Comparison of ENCODE assay signal across 8 cellular contexts in genomic region chr13:20525601-20526544, GRCh38. TPM values are rescaled to one million over a fixed set of nuclear protein-coding genes. Genes with fewer than 3 reads are reported as not detected.
A peak's percentile ranks its signal among the peaks of the same experiment; 100 is the strongest.
DNase-seq lines count a peak whose midpoint lies in the region; ATAC-seq and TF ChIP-seq lines count a peak whose summit lies in the region.

A gene with protein sequence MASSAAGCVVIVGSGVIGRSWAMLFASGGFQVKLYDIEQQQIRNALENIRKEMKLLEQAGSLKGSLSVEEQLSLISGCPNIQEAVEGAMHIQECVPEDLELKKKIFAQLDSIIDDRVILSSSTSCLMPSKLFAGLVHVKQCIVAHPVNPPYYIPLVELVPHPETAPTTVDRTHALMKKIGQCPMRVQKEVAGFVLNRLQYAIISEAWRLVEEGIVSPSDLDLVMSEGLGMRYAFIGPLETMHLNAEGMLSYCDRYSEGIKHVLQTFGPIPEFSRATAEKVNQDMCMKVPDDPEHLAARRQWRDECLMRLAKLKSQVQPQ (minus strand): TSS chr13:20525857. CDS start chr13:20525794, 63 bp downstream.

- peaks cover 10 to 22% of the 10 kb centered on the region in 2 experiments for H3K79me1 ChIP-seq in IMR-90 (ENCODE audit: low read depth in 1 of 2, low read length in 2 of 2)

- peak within 1 kb of the TSS; percentile 88 for H3K14ac ChIP-seq in IMR-90 (replicated peaks; ENCODE audit: low read depth, low read length)

- peak within 1 kb of the TSS; percentile 57 to 75 for H4K8ac ChIP-seq in IMR-90 (ENCODE audit: low read depth in 2 of 2, low read length in 2 of 2)

- peak within 1 kb of the TSS; percentile 62 for H3K4ac ChIP-seq in IMR-90 (ENCODE audit: low read depth, low read length)

- H3K4me1 Mint-ChIP-seq in nephron = peaks cover 10% of the 10 kb centered on the region

- no peaks in the 10 kb centered on the region for H3K9me3 Mint-ChIP-seq in nephron

- peak within 1 kb of the TSS; percentile 55; the same call in 1 of the 2 replicates for H3K18ac ChIP-seq in IMR-90 (ENCODE audit: low read depth, low read length)

- CTCF ChIA-PET in IMR-90 (lab: Yijun Ruan, JAX) = no interaction called here

- peak within 1 kb of the TSS; percentile 48 to 89 (median 74) for H3K27ac Mint-ChIP-seq in nephron

- H4K5ac ChIP-seq in IMR-90 (ENCODE audit: low read depth, low read length) = peak within 1 kb of the TSS; percentile 43; the same call in 1 of the 2 replicates

- in situ Hi-C loops in IMR-90 (cut with MboI; ENCODE audit: low sequenced_read_pairs) = no loop called here

- no peaks in the 10 kb centered on the region for H4K20me1 ChIP-seq in IMR-90 (ENCODE audit: insufficient read depth, low read length)

- H2BK120ac ChIP-seq in IMR-90 (ENCODE audit: low read depth, low read length) = peak within 1 kb of the TSS; percentile 72

- ATAC-seq in GM21447 (IDR thresholded peaks at IDR 0.05; ENCODE audit: unreplicated experiment) (peak; percentile 72), IMR-90 (ENCODE audit: low read depth) (peak; percentile 99)
- peak; percentile 86 for ATAC-seq in stimulated activated naive CD8-positive, alpha-beta T cell treated with anti-CD3 and anti-CD28 coated beads, Interleukin-15, Interleukin-2, amounts not matched to agents 100 U/mL and 50 U/mL, for 24 hours

- 2% methylated on average over 44 of the region's 89 CpGs; no CpG with 5 or more reads in 1 of the 2 experiments for WGBS in IMR-90 (ENCODE audit: extremely low coverage in 2 of 2, insufficient read length in 1 of 2), 2 experiments

- H3K36me3 ChIP-seq in IMR-90 (ENCODE audit: control insufficient read depth, insufficient read depth, low read length) = no peaks in the 10 kb centered on the region

- peak within 1 kb of the TSS; percentile 7 for H4K91ac ChIP-seq in IMR-90 (ENCODE audit: insufficient read depth, low read depth, low read length)

- TF ChIP-seq POLR2A in IMR-90 (IDR thresholded peaks at IDR 0.05; ENCODE audit: low read depth, low read length) (peak; percentile 60; the same call in 1 of the 2 replicates), Raji (IDR thresholded peaks at IDR 0.05; ENCODE audit: insufficient read depth, low read depth, low read length) (peak; percentile 63)

- TF ChIP-seq CTCF in IMR-90 (conservative IDR thresholded peaks at IDR 0.05; ENCODE audit: low read depth, low read length) (no peak), fibroblast of the aortic adventitia (IDR thresholded peaks at IDR 0.05; ENCODE audit: insufficient read depth, low read length) (no peak), nephron (IDR thresholded peaks at IDR 0.05; ENCODE audit: unreplicated experiment in 3 of 3) (no peak)

- peaks cover 37% of the 10 kb centered on the region for H3K27me3 Mint-ChIP-seq in nephron (ENCODE audit: low read depth)

- peak within 1 kb of the TSS; percentile 97 for H3K23ac ChIP-seq in IMR-90 (ENCODE audit: low read depth, low read length)

- 0 out of 2 replicates have a peak, but pooled peaks cover 2% of the 10 kb centered on the region for H3K4me1 ChIP-seq in IMR-90 (ENCODE audit: control insufficient read depth, insufficient read depth, low read length)

- H3K4me2 ChIP-seq in IMR-90 (ENCODE audit: low read depth, low read length) = peak within 1 kb of the TSS; percentile 99

- peak within 1 kb of the TSS; percentile 85 for H3K9ac ChIP-seq in IMR-90 (ENCODE audit: low read depth, low read length)

- H3K9me3 ChIP-seq in IMR-90 (ENCODE audit: control insufficient read depth, insufficient read depth, low read length) = no peaks in the 10 kb centered on the region

- peak within 1 kb of the TSS; percentile 82; the same call in 2 of the 3 replicates for H2BK15ac ChIP-seq in IMR-90 (ENCODE audit: low read depth, low read length)

- H3K4me3 ChIP-seq in IMR-90 (ENCODE audit: insufficient read depth, low read depth, low read length) (peak within 1 kb of the TSS; percentile 87), fibroblast of the aortic adventitia (ENCODE audit: low read depth, low read length) (peak within 1 kb of the TSS; percentile 80)

- intact Hi-C loops in IMR-90 (cut with micrococcal nuclease) = loop anchor here (1.0 to 5.0 kb wide), 3 partner anchors 41 to 178 kb away; partner anchors contain the start of gene IFT88

- peak; percentile 92 for DNase-seq in D341Med (ENCODE audit: low spot score)
- peak; percentile 73 for DNase-seq in IMR-90
- peak; percentile 66 for DNase-seq in activated T-helper 9 cell treated with anti-CD3 and anti-CD28 coated beads, Interleukin-2, amount 50 U/mL, for 16 hours (ENCODE audit: low read depth)
- peak; percentile 48 for DNase-seq in fibroblast of the aortic adventitia (ENCODE audit: low read depth)
- peak; percentile 75 for DNase-seq in stimulated activated naive CD8-positive, alpha-beta T cell treated with anti-CD3 and anti-CD28 coated beads, Interleukin-15, Interleukin-2, amounts not matched to agents 100 U/mL and 50 U/mL, for 24 hours

- dilution Hi-C loops in IMR-90 (cut with HindIII; ENCODE audit: low sequenced_read_pairs, unreplicated experiment) = no loop called here

- H2BK5ac ChIP-seq in IMR-90 (ENCODE audit: low read depth, low read length, poor library complexity, severe bottlenecking) = peak within 1 kb of the TSS; percentile 76

- no peak for TF ChIP-seq RAD21 in IMR-90 (IDR thresholded peaks at IDR 0.05; ENCODE audit: low read length)

- peak within 1 kb of the TSS; percentile 92 for H2AK9ac ChIP-seq in IMR-90 (replicated peaks; ENCODE audit: low read depth, low read length, poor library complexity)

- no peaks in the 10 kb centered on the region for H3K27me3 ChIP-seq in IMR-90 (ENCODE audit: control insufficient read depth, insufficient read depth, low read length)

- POLR2A ChIA-PET in IMR-90 (lab: Charles Lee; ENCODE audit: unreplicated experiment) = interaction anchor here (0.6 kb wide), 1 partner anchor 300 kb away, joined by 3 read pairs; no protein-coding TSS in a partner anchor

- H3K36me3 Mint-ChIP-seq in nephron (ENCODE audit: low read depth) = no peaks in the 10 kb centered on the region

- 0 out of 2 replicates have a peak within 1 kb of the TSS, but pooled peaks have one; percentile 8 for H2BK20ac ChIP-seq in IMR-90 (ENCODE audit: low read depth, low read length)

- BruUV-seq in IMR-90 (replicated peaks; lab: Mats Ljungman, UMichigan) = no TSS peak

- peak within 1 kb of the TSS; percentile 100 for H2AFZ ChIP-seq in IMR-90 (replicated peaks; ENCODE audit: low read length, poor library complexity)

- peak within 1 kb of the TSS; percentile 59; the same call in 1 of the 2 replicates for H3K27ac ChIP-seq in IMR-90 (ENCODE audit: insufficient read depth, low read length)

- H3K56ac ChIP-seq in IMR-90 (ENCODE audit: extremely low read depth, insufficient read depth, low read length) = peak within 1 kb of the TSS; percentile 77

- H2AK5ac ChIP-seq in IMR-90 (ENCODE audit: low read depth, low read length) = peak within 1 kb of the TSS; percentile 67

- peak within 1 kb of the TSS; percentile 81 to 89 (median 88) for H3K4me3 Mint-ChIP-seq in nephron

- H3K9me1 ChIP-seq in IMR-90 (ENCODE audit: insufficient read depth, low read length) = peaks cover 3% of the 10 kb centered on the region; the same call in 1 of the 2 replicates

TF ChIP-seq in IMR-90, 13 proteins besides CTCF, POLR2A, EP300 and RAD21:
- peak; percentile 57; the same call in 1 of the 2 replicates for TF ChIP-seq MXI1 (IDR thresholded peaks at IDR 0.05; ENCODE audit: borderline replicate concordance, low read depth, low read length)
- no peak for TF ChIP-seq FOS (IDR thresholded peaks at IDR 0.05; ENCODE audit: low read depth, low read length)
- no peak for TF ChIP-seq BHLHE40 (IDR thresholded peaks at IDR 0.05; ENCODE audit: low read depth, low read length)
- TF ChIP-seq NFE2L2 (IDR thresholded peaks at IDR 0.05; ENCODE audit: low read depth, low read length) = no peak
- TF ChIP-seq, protein P1, sequence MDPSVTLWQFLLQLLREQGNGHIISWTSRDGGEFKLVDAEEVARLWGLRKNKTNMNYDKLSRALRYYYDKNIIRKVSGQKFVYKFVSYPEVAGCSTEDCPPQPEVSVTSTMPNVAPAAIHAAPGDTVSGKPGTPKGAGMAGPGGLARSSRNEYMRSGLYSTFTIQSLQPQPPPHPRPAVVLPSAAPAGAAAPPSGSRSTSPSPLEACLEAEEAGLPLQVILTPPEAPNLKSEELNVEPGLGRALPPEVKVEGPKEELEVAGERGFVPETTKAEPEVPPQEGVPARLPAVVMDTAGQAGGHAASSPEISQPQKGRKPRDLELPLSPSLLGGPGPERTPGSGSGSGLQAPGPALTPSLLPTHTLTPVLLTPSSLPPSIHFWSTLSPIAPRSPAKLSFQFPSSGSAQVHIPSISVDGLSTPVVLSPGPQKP (IDR thresholded peaks at IDR 0.05; ENCODE audit: borderline replicate concordance, low read depth, low read length) = no peak
- TF ChIP-seq CEBPB (IDR thresholded peaks at IDR 0.05; ENCODE audit: low read depth, low read length) = no peak
- TF ChIP-seq USF2 (IDR thresholded peaks at IDR 0.05; ENCODE audit: low read depth, low read length) = no peak
- TF ChIP-seq SMC3 (IDR thresholded peaks at IDR 0.05; ENCODE audit: low read depth, low read length) = no peak
- TF ChIP-seq MAZ (IDR thresholded peaks at IDR 0.05; ENCODE audit: borderline replicate concordance, low read depth, low read length) = 0 out of 2 replicates have a peak, but pooled peaks have one; percentile 32
- TF ChIP-seq MAFK (IDR thresholded peaks at IDR 0.05; ENCODE audit: low read depth, low read length) = no peak
- TF ChIP-seq CHD1 (IDR thresholded peaks at IDR 0.05; ENCODE audit: low read depth, low read length) = no peak
- TF ChIP-seq RCOR1 (IDR thresholded peaks at IDR 0.05; ENCODE audit: insufficient replicate concordance, low read length) = no peak
- TF ChIP-seq RFX5 (IDR thresholded peaks at IDR 0.05; ENCODE audit: low read depth, low read length) = no peak

RNA-seq across cellular contexts. Expression of the gene that starts here (rescaled TPM):
- total RNA-seq in IMR-90 (2012; rRNA removed) (10.6 and 11.7 TPM in 2 replicates), fibroblast of the aortic adventitia (ENCODE audit: low replicate concordance) (14.2 and 21.3 TPM in 2 replicates)
- polyA plus RNA-seq in IMR-90 (2012; rRNA removed) = 16.4 TPM in 2 replicates
- polyA plus RNA-seq in IMR-90 (2012; cell fraction: cytosol; rRNA removed) = 14.6 and 17.3 TPM in 2 replicates
- polyA plus RNA-seq in IMR-90 (2012; cell fraction: nucleus; rRNA removed; ENCODE audit: low replicate concordance) = 6.1 and 9.9 TPM in 2 replicates

Comparison
In these comparisons a context has a peak if more than half of its experiments do, and no peak if none do; other contexts are left out.
1. Peak in every context shown above with its lines: DNase-seq, ATAC-seq, H3K4me3 ChIP-seq and H3K27ac ChIP-seq.